7 cellular contexts compared by ENCODE assay signal in the genomic region with DNA sequence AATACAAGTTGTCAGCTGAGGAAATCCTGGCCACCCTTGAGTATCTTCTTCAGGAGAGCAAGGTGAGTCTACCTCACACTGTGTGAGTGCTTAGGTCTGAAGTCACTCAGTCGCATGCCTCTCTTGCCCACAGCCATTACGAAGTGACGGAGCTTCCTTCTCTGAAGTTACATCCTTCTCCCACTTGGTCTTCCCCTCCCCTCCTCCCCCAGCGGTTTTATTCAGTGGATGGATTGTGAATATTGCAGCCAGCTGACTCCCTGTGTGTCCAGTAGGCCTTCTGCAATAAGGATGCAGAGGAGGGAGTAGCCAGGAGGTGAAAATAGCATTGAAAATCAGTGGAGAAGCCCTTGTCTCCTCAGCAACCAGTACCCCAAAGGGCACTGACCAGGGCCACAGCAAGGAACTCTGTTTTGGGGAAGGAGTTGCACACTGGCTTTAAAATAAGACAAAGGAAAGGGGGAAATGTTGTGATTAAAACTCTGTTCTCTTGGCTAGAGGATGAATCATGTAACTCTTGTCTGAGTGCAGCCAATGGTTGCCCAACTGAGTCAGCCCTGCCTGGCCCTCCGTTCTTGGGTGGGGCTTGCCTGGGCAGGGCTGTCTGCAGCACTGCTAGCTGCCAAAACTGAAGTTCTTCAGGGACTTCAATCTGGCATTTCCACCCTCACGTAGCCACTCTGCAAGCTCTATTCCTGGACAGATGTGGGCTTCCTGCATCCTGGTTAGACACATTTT. TPM values are rescaled to one million over a fixed set of nuclear protein-coding genes. Genes with fewer than 3 reads are reported as not detected.
DNase-seq lines count a peak whose midpoint lies in the region; ATAC-seq lines count a peak whose summit lies in the region.

No MANE protein-coding gene starts in this region.

- peaks cover 7 to 17% (median 8%) of the 10 kb centered on the region in 3 donors for H3K36me3 ChIP-seq in skeletal muscle tissue (ENCODE audit: control insufficient read depth in 3 of 3, insufficient read depth in 3 of 3, low read length in 3 of 3)

- DNase-seq in M059J (ENCODE audit: low read depth) = peak; percentile 91
- DNase-seq in activated CD4-positive, alpha-beta memory T cell treated with anti-CD3 and anti-CD28 coated beads for 36 hours = peak; percentile 76
- DNase-seq in fibroblast of peridontal ligament (ENCODE audit: extremely low read depth) = peak; percentile 86
- no peak for DNase-seq in DMS79 (lab: John Stamatoyannopoulos, UW)

- H3K27ac Mint-ChIP-seq in activated CD4-positive, alpha-beta memory T cell treated with anti-CD3 and anti-CD28 coated beads for 36 hours = peak overlapping the region; percentile 36

- intact Hi-C loops in activated CD4-positive, alpha-beta memory T cell treated with anti-CD3 and anti-CD28 coated beads for 36 hours (cut with micrococcal nuclease) = no loop called here

- peaks cover 78% of the 10 kb centered on the region for H3K4me1 Mint-ChIP-seq in activated CD4-positive, alpha-beta memory T cell treated with anti-CD3 and anti-CD28 coated beads for 36 hours (ENCODE audit: low read depth)

- H3K4me3 Mint-ChIP-seq in activated CD4-positive, alpha-beta memory T cell treated with anti-CD3 and anti-CD28 coated beads for 36 hours = peak overlapping the region; percentile 7

- peak overlapping the region in 2 of 3 donors; percentile 7 to 8 for H3K9ac ChIP-seq in skeletal muscle tissue (ENCODE audit: low read depth in 1 of 3, low read length in 3 of 3)

- CTCF ChIA-PET in activated CD4-positive, alpha-beta memory T cell treated with anti-CD3 and anti-CD28 coated beads for 36 hours (lab: Charles Lee) = interaction anchor here (0.8 to 30.4 kb wide), 6 partner anchors 12 to 53 kb away, joined by 3 to 587 read pairs (median 23); no protein-coding TSS in a partner anchor

- peak overlapping the region; percentile 55 for H3K27ac ChIP-seq in skeletal muscle tissue (ENCODE audit: low read depth, low read length)

- H3K4me3 ChIP-seq in skeletal muscle tissue (ENCODE audit: low read length in 3 of 3) = peak overlapping the region in 1 of 3 donors; percentile 7

- H3K36me3 Mint-ChIP-seq in activated CD4-positive, alpha-beta memory T cell treated with anti-CD3 and anti-CD28 coated beads for 36 hours = peaks cover 22% of the 10 kb centered on the region

- no peaks in the 10 kb centered on the region for H3K27me3 Mint-ChIP-seq in activated CD4-positive, alpha-beta memory T cell treated with anti-CD3 and anti-CD28 coated beads for 36 hours

- POLR2A ChIA-PET in activated CD4-positive, alpha-beta memory T cell treated with anti-CD3 and anti-CD28 coated beads for 36 hours (lab: Charles Lee) = interaction anchor here (0.7 kb wide), 1 partner anchor 48 kb away, joined by 3 read pairs; no protein-coding TSS in a partner anchor

- H3K4me1 ChIP-seq in skeletal muscle tissue (ENCODE audit: control insufficient read depth in 3 of 3, insufficient read depth in 3 of 3, low read length in 3 of 3) = peaks cover 36 to 60% (median 54%) of the 10 kb centered on the region in 3 donors

- peaks cover 0 to 19% (median 0%) of the 10 kb centered on the region in 3 donors for H3K27me3 ChIP-seq in skeletal muscle tissue (ENCODE audit: control insufficient read depth in 3 of 3, insufficient read depth in 3 of 3, low read length in 3 of 3)

- ATAC-seq in HG03378 (IDR thresholded peaks at IDR 0.05; ENCODE audit: unreplicated experiment) = no peak
- no peak for ATAC-seq in GM18858 (IDR thresholded peaks at IDR 0.05; ENCODE audit: unreplicated experiment)

- H3K9me3 ChIP-seq in skeletal muscle tissue (ENCODE audit: control insufficient read depth in 3 of 3, low read length in 3 of 3) = no peaks in the 10 kb centered on the region

- no peaks in the 10 kb centered on the region for H3K9me3 Mint-ChIP-seq in activated CD4-positive, alpha-beta memory T cell treated with anti-CD3 and anti-CD28 coated beads for 36 hours

RNA-seq across cellular contexts. Expression of a gene that starts 4.4 kb away (rescaled TPM):
- 120 and 154 TPM in 2 replicates for total RNA-seq in M059J (2014; rRNA removed; shearing (Covaris generic))
- 100 to 1,000 TPM; 257 to 270 TPM for total RNA-seq in activated CD4-positive, alpha-beta memory T cell treated with anti-CD3 and anti-CD28 coated beads for 36 hours
- total RNA-seq in skeletal muscle tissue = 43.8 TPM

RNA-seq across cellular contexts. Expression of a gene that starts 47.5 kb away (rescaled TPM):
- 784 and 824 TPM in 2 replicates for total RNA-seq in M059J (2014; rRNA removed; shearing (Covaris generic))
- total RNA-seq in activated CD4-positive, alpha-beta memory T cell treated with anti-CD3 and anti-CD28 coated beads for 36 hours = 100 to 1,000 TPM; 460 to 477 TPM
- 10.4 TPM for total RNA-seq in skeletal muscle tissue

Comparison
In these comparisons a context has a peak if more than half of its experiments do, and no peak if none do; other contexts are left out.
1. RNA of a gene that starts 47.5 kb away (total RNA-seq): 784 to 824 TPM in M059J and 460 to 477 TPM in activated CD4-positive, alpha-beta memory T cell treated with anti-CD3 and anti-CD28 coated beads for 36 hours; 10.4 TPM in skeletal muscle tissue (single experiment); every median in the first group is over 10 times any median in the second.